ENCODE assay signal across 9 cellular contexts in the genomic region with DNA sequence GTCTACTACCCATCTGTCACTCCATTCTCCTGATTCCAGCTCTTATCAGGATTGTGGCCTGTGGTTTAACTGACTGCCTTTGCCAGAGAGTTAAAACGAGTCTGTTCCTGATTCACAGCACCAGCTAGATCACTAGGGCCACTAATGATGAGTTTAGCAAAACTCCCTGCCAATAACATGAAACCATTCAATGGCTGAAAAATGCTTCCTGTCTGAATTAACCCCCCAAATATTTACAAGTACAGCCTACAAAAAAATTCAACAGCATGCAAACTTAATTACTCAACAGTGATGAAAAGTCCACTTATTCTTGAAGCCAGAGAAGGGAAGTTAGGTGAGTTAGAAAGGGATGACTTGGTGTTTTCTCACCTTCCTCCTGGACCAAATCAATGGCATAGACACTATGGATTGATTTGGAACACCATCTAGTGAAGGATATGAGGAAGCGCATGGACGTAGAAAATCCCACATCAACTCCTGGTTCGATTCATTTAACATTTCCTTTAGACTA.
DNase-seq lines count a peak whose midpoint lies in the region; ATAC-seq and TF ChIP-seq lines count a peak whose summit lies in the region.
"Had no signal": no experiment of that assay in that cellular context is flagged by ENCODE, and none has a peak within 500 bp of the region (broad histone marks: within the 10 kb centered on the region; RNA-seq: fewer than 3 reads in every experiment).

No MANE protein-coding gene starts in this region.

- H3K9me3 ChIP-seq in SK-N-SH (no peaks in the 10 kb centered on the region), cardiac muscle cell (ENCODE audit: low read depth) (no peaks in the 10 kb centered on the region), thoracic aorta (no peaks in the 10 kb centered on the region)

- H4K20me1 ChIP-seq in SK-N-SH (ENCODE audit: insufficient read depth), result no peaks in the 10 kb centered on the region

- H3K27ac ChIP-seq in SK-N-SH (ENCODE audit: low read depth in 2 of 2, low read length in 1 of 2), result no peak overlapping the region
- no peak overlapping the region for H3K27ac ChIP-seq in cardiac muscle cell
- H3K27ac ChIP-seq in thoracic aorta, result no peak overlapping the region

- peaks cover 17% of the 10 kb centered on the region for H3K4me1 Mint-ChIP-seq in mesothelial cell of epicardium

- no peak overlapping the region for H3K4me2 ChIP-seq in SK-N-SH

- peaks cover 0 to 27% of the 10 kb centered on the region in 2 experiments; a peak in 1 of 4 replicates for H3K4me1 ChIP-seq in SK-N-SH (ENCODE audit: control insufficient read depth in 1 of 2, insufficient read depth in 2 of 2, low read depth in 1 of 2, low read length in 1 of 2)
- peaks cover 24% of the 10 kb centered on the region for H3K4me1 ChIP-seq in cardiac muscle cell (ENCODE audit: low read depth)
- no peaks in the 10 kb centered on the region for H3K4me1 ChIP-seq in thoracic aorta (ENCODE audit: control insufficient read depth in 1 of 2, low read depth in 2 of 2)

- no peak overlapping the region for H2AFZ ChIP-seq in SK-N-SH (ENCODE audit: low read depth)

- 62% methylated on average over 4 of the region's 4 CpGs for WGBS in SK-N-SH (ENCODE audit: low lambda C conversion rate)

- H3K27me3 ChIP-seq in SK-N-SH (ENCODE audit: insufficient read depth) (no peaks in the 10 kb centered on the region), cardiac muscle cell (no peaks in the 10 kb centered on the region), thoracic aorta (replicated peaks; ENCODE audit: insufficient read depth) (no peaks in the 10 kb centered on the region)

- H3K79me2 ChIP-seq in SK-N-SH (ENCODE audit: insufficient read depth), result no peaks in the 10 kb centered on the region

- H3F3A ChIP-seq in SK-N-SH (replicated peaks; ENCODE audit: insufficient read depth), result no peaks in the 10 kb centered on the region

- CTCF ChIA-PET in SK-N-SH (lab: Yijun Ruan, JAX), result interaction anchor here (0.8 to 1.7 kb wide), 4 partner anchors 22 to 706 kb away, joined by 3 to 6 read pairs (median 3); no protein-coding TSS in a partner anchor

- no peak for TF ChIP-seq EP300 in SK-N-SH (IDR thresholded peaks at IDR 0.05; ENCODE audit: borderline replicate concordance in 1 of 2, low read depth in 1 of 2, low read length in 1 of 2)

- H3K4me3 Mint-ChIP-seq in mesothelial cell of epicardium, result no peak overlapping the region

- POLR2A ChIA-PET in SK-N-SH (lab: Yijun Ruan, JAX), result no interaction called here

- DNase-seq in NCI-H1092 treated with DMSO at 0.1 percent for 48 hours (lab: John Stamatoyannopoulos, UW), result peak; percentile 10
- DNase-seq in NCI-H1092 (lab: John Stamatoyannopoulos, UW), result no peak
- peak; percentile 19 for DNase-seq in SK-N-SH
- peak; percentile 36 to 67 for DNase-seq in cardiac muscle cell (ENCODE audit: low read depth in 1 of 2, low spot score in 1 of 2)
- no peak for DNase-seq in thoracic aorta (ENCODE audit: low spot score)
- DNase-seq in GM20000 (ENCODE audit: low spot score), result no peak
- DNase-seq in mesothelial cell of epicardium (ENCODE audit: low spot score in 2 of 2, unreplicated experiment in 2 of 2), result no peak
- DNase-seq: C1 segment of cervical spinal cord had no signal

- no peak overlapping the region for H3K27ac Mint-ChIP-seq in mesothelial cell of epicardium

- no peaks in the 10 kb centered on the region for H3K27me3 Mint-ChIP-seq in mesothelial cell of epicardium (ENCODE audit: low read depth)

- ATAC-seq in thoracic aorta (ENCODE audit: insufficient number of reproducible peaks, low FRiP score, low read depth), result no peak
- no peak for ATAC-seq in GM18517 (IDR thresholded peaks at IDR 0.05; ENCODE audit: unreplicated experiment)

- H3K9me3 Mint-ChIP-seq in mesothelial cell of epicardium, result no peaks in the 10 kb centered on the region

- H3K4me3 ChIP-seq in SK-N-SH (ENCODE audit: low read depth in 2 of 2, low read length in 1 of 2) (no peak overlapping the region), cardiac muscle cell (no peak overlapping the region), thoracic aorta (no peak overlapping the region)

- H3K9me2 ChIP-seq in SK-N-SH, result no peaks in the 10 kb centered on the region

- H3K9ac ChIP-seq in SK-N-SH, result no peak overlapping the region

- H3K36me3 Mint-ChIP-seq in mesothelial cell of epicardium, result no peaks in the 10 kb centered on the region

- peak; percentile 81 for TF ChIP-seq RAD21 in SK-N-SH (IDR thresholded peaks at IDR 0.05; ENCODE audit: low read length)

- peak; percentile 63 for TF ChIP-seq CTCF in SK-N-SH (IDR thresholded peaks at IDR 0.05)
- peak; percentile 53 for TF ChIP-seq CTCF in cardiac muscle cell (IDR thresholded peaks at IDR 0.05; ENCODE audit: low read depth, low read length)
- peak; percentile 26 for TF ChIP-seq CTCF in thoracic aorta (IDR thresholded peaks at IDR 0.05)
- TF ChIP-seq CTCF in GM20000 (IDR thresholded peaks at IDR 0.05; ENCODE audit: extremely low read depth, missing control alignments), result no peak
- TF ChIP-seq CTCF in mesothelial cell of epicardium (IDR thresholded peaks at IDR 0.05; ENCODE audit: unreplicated experiment), result no peak

- H3K36me3 ChIP-seq in SK-N-SH (replicated peaks in 1 of 2; ENCODE audit: control insufficient read depth in 1 of 2, insufficient read depth in 2 of 2, low read length in 1 of 2) (no peaks in the 10 kb centered on the region), cardiac muscle cell (no peaks in the 10 kb centered on the region), thoracic aorta (no peaks in the 10 kb centered on the region)

TF ChIP-seq in SK-N-SH, 30 proteins besides CTCF, POLR2A, EP300 and RAD21:
- TF ChIP-seq GATA2 (CRISPR knock-in tag; IDR thresholded peaks at IDR 0.05) (no peak), SMC3 (IDR thresholded peaks at IDR 0.05; ENCODE audit: low read depth, low read length) (peak; percentile 62), TCF12 (IDR thresholded peaks at IDR 0.05) (no peak)
- TF ChIP-seq, protein P1, sequence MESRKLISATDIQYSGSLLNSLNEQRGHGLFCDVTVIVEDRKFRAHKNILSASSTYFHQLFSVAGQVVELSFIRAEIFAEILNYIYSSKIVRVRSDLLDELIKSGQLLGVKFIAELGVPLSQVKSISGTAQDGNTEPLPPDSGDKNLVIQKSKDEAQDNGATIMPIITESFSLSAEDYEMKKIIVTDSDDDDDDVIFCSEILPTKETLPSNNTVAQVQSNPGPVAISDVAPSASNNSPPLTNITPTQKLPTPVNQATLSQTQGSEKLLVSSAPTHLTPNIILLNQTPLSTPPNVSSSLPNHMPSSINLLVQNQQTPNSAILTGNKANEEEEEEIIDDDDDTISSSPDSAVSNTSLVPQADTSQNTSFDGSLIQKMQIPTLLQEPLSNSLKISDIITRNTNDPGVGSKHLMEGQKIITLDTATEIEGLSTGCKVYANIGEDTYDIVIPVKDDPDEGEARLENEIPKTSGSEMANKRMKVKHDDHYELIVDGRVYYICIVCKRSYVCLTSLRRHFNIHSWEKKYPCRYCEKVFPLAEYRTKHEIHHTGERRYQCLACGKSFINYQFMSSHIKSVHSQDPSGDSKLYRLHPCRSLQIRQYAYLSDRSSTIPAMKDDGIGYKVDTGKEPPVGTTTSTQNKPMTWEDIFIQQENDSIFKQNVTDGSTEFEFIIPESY (IDR thresholded peaks at IDR 0.05; ENCODE audit: borderline replicate concordance, low read depth), result no peak
TF ChIP-seq in SK-N-SH: peak in this region for 1.

Comparison
In these comparisons a context has a peak if more than half of its experiments do, and no peak if none do; other contexts are left out.
1. DNase-seq: peak in NCI-H1092 treated with DMSO at 0.1 percent for 48 hours (single experiment), SK-N-SH (single experiment) and cardiac muscle cell (2 of 2); none in NCI-H1092 (single experiment), thoracic aorta (single experiment), GM20000 (single experiment) and mesothelial cell of epicardium (0 of 2).
2. CTCF ChIP-seq: peak in SK-N-SH (single experiment), cardiac muscle cell (single experiment) and thoracic aorta (single experiment); none in GM20000 (single experiment) and mesothelial cell of epicardium (single experiment).